1 cellular context compared by ENCODE assay signal in genomic region chr1:42153598-42153995, GRCh38.
TF ChIP-seq lines count a peak whose summit lies in the region.

No MANE protein-coding gene starts in this region.

TF ChIP-seq in HepG2, 621 proteins besides CTCF, POLR2A, EP300 and RAD21:
- no peak for TF ChIP-seq ZNF264 (CRISPR knock-in tag; IDR thresholded peaks at IDR 0.05)
- TF ChIP-seq HOXA7 (CRISPR knock-in tag; IDR thresholded peaks at IDR 0.05), result no peak
- TF ChIP-seq ZNF816 (CRISPR knock-in tag; IDR thresholded peaks at IDR 0.05; ENCODE audit: borderline replicate concordance), result no peak
- TF ChIP-seq ZBTB26 (CRISPR knock-in tag; IDR thresholded peaks at IDR 0.05; ENCODE audit: borderline replicate concordance), result no peak
- TF ChIP-seq ZNF687 (CRISPR knock-in tag; IDR thresholded peaks at IDR 0.05), result peak; percentile 4; the same call in 1 of the 2 replicates
- TF ChIP-seq ZNF550 (CRISPR knock-in tag; IDR thresholded peaks at IDR 0.05; ENCODE audit: borderline replicate concordance), result no peak
- no peak for TF ChIP-seq MBNL3 (CRISPR knock-in tag; conservative IDR thresholded peaks at IDR 0.05)
